22 cellular contexts compared by ENCODE assay signal in the genomic region with DNA sequence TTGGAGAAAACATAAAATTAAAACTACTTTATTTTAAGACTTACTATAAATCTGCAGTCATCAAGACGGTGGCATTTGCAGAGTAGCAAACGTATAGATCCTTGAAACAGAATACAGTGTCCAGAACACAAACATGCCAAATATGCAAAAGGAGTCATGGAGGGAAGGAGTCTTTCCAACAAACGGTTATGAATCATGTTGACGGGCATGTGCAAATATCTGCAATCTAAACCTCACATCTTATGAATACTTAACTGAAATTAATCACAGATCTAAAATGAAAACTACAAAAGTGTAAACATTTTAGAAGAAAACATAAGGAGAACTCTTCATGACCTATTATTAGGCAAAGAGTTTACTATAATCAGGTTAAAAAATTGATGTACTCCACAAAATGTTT.
DNase-seq lines count a peak whose midpoint lies in the region; ATAC-seq lines count a peak whose summit lies in the region.
"Had no signal": no experiment of that assay in that cellular context is flagged by ENCODE, and none has a peak within 500 bp of the region (broad histone marks: within the 10 kb centered on the region; RNA-seq: fewer than 3 reads in every experiment).

No MANE protein-coding gene starts in this region.

- in situ Hi-C loops in G401 (cut with HindIII; ENCODE audit: low sequenced_read_pairs): no loop called here

- ATAC-seq in HG03521 (IDR thresholded peaks at IDR 0.05; ENCODE audit: unreplicated experiment): no peak
- ATAC-seq: naive thymus-derived CD4-positive, alpha-beta T cell had no signal

- DNase-seq in EL: peak; percentile 61
- peak; percentile 47 for DNase-seq in M059J (ENCODE audit: low read depth)
- peak; percentile 17 for DNase-seq in astrocyte of the hippocampus (ENCODE audit: low read depth, low spot score)
- peak; percentile 37 for DNase-seq in fibroblast of peridontal ligament (ENCODE audit: extremely low read depth)
- DNase-seq in NCI-H82 treated with DMSO at 0.1 percent for 48 hours (lab: John Stamatoyannopoulos, UW; ENCODE audit: unreplicated experiment): no peak
- DNase-seq in hippocampal formation (lab: John Stamatoyannopoulos, UW): no peak
- no peak for DNase-seq in G401 (ENCODE audit: low spot score)
- DNase-seq: activated CD4-positive, alpha-beta T cell treated with anti-CD3 and anti-CD28 coated beads, Interleukin-2, amount 50 U/mL, for 1 hour; activated CD4-positive, CD25-positive, alpha-beta regulatory T cell; activated gamma-delta T cell; activated naive CD8-positive, alpha-beta T cell treated with anti-CD3 and anti-CD28 coated beads, Interleukin-2, amount 10 ng/mL, durations not matched to agents 7 days and 5 days; activated T-cell treated with anti-CD3 and anti-CD28 coated beads, Interleukin-2, amount 50 U/mL, for 1 hour; Calu3; DMS79 treated with DMSO at 0.1 percent for 48 hours; Karpas-422; naive thymus-derived CD4-positive, alpha-beta T cell; NCI-H2107; NCI-H446; NCI-H774; sigmoid colon; stimulated activated CD4-positive, alpha-beta T cell treated with anti-CD3 and anti-CD28 coated beads, Interleukin-4, amount 100 ng/mL, for 4 hours had no signal

Comparison
In these comparisons a context has a peak if more than half of its experiments do, and no peak if none do; other contexts are left out.
1. DNase-seq: peak in EL (single experiment), M059J (single experiment), astrocyte of the hippocampus (single experiment) and fibroblast of peridontal ligament (single experiment); none in NCI-H82 treated with DMSO at 0.1 percent for 48 hours (single experiment), hippocampal formation (0 of 2) and G401 (single experiment).